Comparison of ENCODE assay signal across 10 cellular contexts in genomic region chr5:172782169-172783039, GRCh38. TPM values are rescaled to one million over a fixed set of nuclear protein-coding genes. Genes with fewer than 3 reads are reported as not detected.
A peak's percentile ranks its signal among the peaks of the same experiment; 100 is the strongest.
DNase-seq lines count a peak whose midpoint lies in the region; ATAC-seq, FAIRE-seq and TF ChIP-seq lines count a peak whose summit lies in the region.
"Had no signal": no experiment of that assay in that cellular context is flagged by ENCODE, and none has a peak within 500 bp of the region (broad histone marks: within the 10 kb centered on the region; RNA-seq: fewer than 3 reads in every experiment).

No MANE protein-coding gene starts in this region.

- FAIRE-seq in endothelial cell of umbilical vein (lab: Jason Lieb, UNC), result peak; percentile 59

- no peak overlapping the region for H2AFZ ChIP-seq in endothelial cell of umbilical vein (ENCODE audit: low read depth, low read length)
- no peak overlapping the region for H2AFZ ChIP-seq in smooth muscle cell (ENCODE audit: low read depth)

- no peaks in the 10 kb centered on the region for H3K79me2 ChIP-seq in endothelial cell of umbilical vein (ENCODE audit: control insufficient read depth, insufficient read depth, low read length)
- H3K79me2 ChIP-seq in smooth muscle cell (ENCODE audit: low read depth), result no peaks in the 10 kb centered on the region

- ATAC-seq in HG02763 (IDR thresholded peaks at IDR 0.05; ENCODE audit: unreplicated experiment), result no peak

- TF ChIP-seq POLR2A in endothelial cell of umbilical vein (IDR thresholded peaks at IDR 0.05; ENCODE audit: low read depth, low read length), result no peak
- TF ChIP-seq POLR2A in tibial nerve (IDR thresholded peaks at IDR 0.05), result no peak

- TF ChIP-seq CTCF in endothelial cell of umbilical vein (IDR thresholded peaks at IDR 0.05; ENCODE audit: extremely low read depth in 1 of 2, insufficient read depth in 1 of 2, low read depth in 1 of 2, low read length in 2 of 2), result no peak
- no peak for TF ChIP-seq CTCF in smooth muscle cell (IDR thresholded peaks at IDR 0.05; ENCODE audit: borderline replicate concordance, insufficient read depth, poor library complexity, severe bottlenecking)
- no peak for TF ChIP-seq CTCF in tibial nerve (IDR thresholded peaks at IDR 0.05)

- dilution Hi-C loops in endothelial cell of umbilical vein (cut with MboI; ENCODE audit: extremely low pct_ligation_motif_present, low sequenced_read_pairs), result no loop called here

- H3K27me3 ChIP-seq in endothelial cell of umbilical vein (ENCODE audit: control insufficient read depth in 2 of 2, insufficient read depth in 2 of 2, low read length in 2 of 2) (no peaks in the 10 kb centered on the region), smooth muscle cell (ENCODE audit: low read depth) (no peaks in the 10 kb centered on the region), tibial nerve (no peaks in the 10 kb centered on the region)

- H3K9me3 ChIP-seq in endothelial cell of umbilical vein (replicated peaks; ENCODE audit: control insufficient read depth, insufficient read depth, low read length) (no peaks in the 10 kb centered on the region), smooth muscle cell (replicated peaks; ENCODE audit: low read depth) (no peaks in the 10 kb centered on the region), tibial nerve (no peaks in the 10 kb centered on the region)

- POLR2A ChIA-PET in endothelial cell of umbilical vein (lab: Charles Lee), result no interaction called here

- H3F3A ChIP-seq in smooth muscle cell (ENCODE audit: low read depth), result peaks cover 2% of the 10 kb centered on the region

- peak overlapping the region; percentile 5 for H3K27ac ChIP-seq in endothelial cell of umbilical vein (ENCODE audit: insufficient read depth, low read depth, low read length)
- H3K27ac ChIP-seq in smooth muscle cell (ENCODE audit: low read depth), result peak overlapping the region; percentile 40
- no peak overlapping the region for H3K27ac ChIP-seq in tibial nerve

- intact Hi-C loops in endothelial cell of umbilical vein (cut with micrococcal nuclease), result no loop called here

- peak; percentile 23 for DNase-seq in SIG-M5 treated with dmso at 0.1 percent for 504 hours (lab: John Stamatoyannopoulos, UW; ENCODE audit: unreplicated experiment)
- DNase-seq in SIG-M5 (lab: John Stamatoyannopoulos, UW), result no peak
- DNase-seq in NCI-H524 (lab: John Stamatoyannopoulos, UW), result peak; percentile 63 to 93
- DNase-seq in endothelial cell of umbilical vein (ENCODE audit: low read depth, low spot score), result peak; percentile 38
- no peak for DNase-seq in smooth muscle cell (lab: John Stamatoyannopoulos, UW; ENCODE audit: unreplicated experiment)
- no peak for DNase-seq in tibial nerve (ENCODE audit: low spot score in 2 of 2)
- no peak for DNase-seq in NCI-H345 treated with DMSO at 0.1 percent for 48 hours (lab: John Stamatoyannopoulos, UW; ENCODE audit: unreplicated experiment)
- DNase-seq: central memory CD4-positive, alpha-beta T cell; Kasumi-1 had no signal

- H3K4me2 ChIP-seq in endothelial cell of umbilical vein (ENCODE audit: insufficient read depth, low read length) (no peak overlapping the region), smooth muscle cell (peak overlapping the region; percentile 12)

- H3K9ac ChIP-seq in endothelial cell of umbilical vein (replicated peaks; ENCODE audit: extremely low read depth, insufficient read depth, low read length), result no peak overlapping the region
- H3K9ac ChIP-seq in smooth muscle cell (ENCODE audit: low read depth), result no peak overlapping the region

- no TSS peak for BruUV-seq in endothelial cell of umbilical vein (replicated peaks; lab: Mats Ljungman, UMichigan)

- no peaks in the 10 kb centered on the region for H3K36me3 ChIP-seq in endothelial cell of umbilical vein (ENCODE audit: control insufficient read depth in 2 of 2, extremely low read depth in 1 of 2, insufficient read depth in 2 of 2, low read length in 2 of 2)
- no peaks in the 10 kb centered on the region for H3K36me3 ChIP-seq in smooth muscle cell (ENCODE audit: low read depth)
- H3K36me3 ChIP-seq in tibial nerve, result no peaks in the 10 kb centered on the region

- CTCF ChIA-PET in endothelial cell of umbilical vein (lab: Charles Lee), result interaction anchor here (1.1 to 1.7 kb wide), 2 partner anchors 10 to 12 kb away, joined by 4 to 6 read pairs; partner anchors contain the start of gene DUSP1

- H3K4me3 ChIP-seq in endothelial cell of umbilical vein (replicated peaks in 1 of 3; ENCODE audit: insufficient read depth in 1 of 3, low read depth in 1 of 3, low read length in 3 of 3) (no peak overlapping the region), smooth muscle cell (no peak overlapping the region), tibial nerve (no peak overlapping the region)

- H3K9me1 ChIP-seq in endothelial cell of umbilical vein (replicated peaks; ENCODE audit: control insufficient read depth, extremely low read depth, insufficient read depth, low read length), result no peaks in the 10 kb centered on the region

- H3K4me1 ChIP-seq in endothelial cell of umbilical vein (ENCODE audit: control insufficient read depth, extremely low read depth, insufficient read depth, low read length) (peaks cover 18% of the 10 kb centered on the region), smooth muscle cell (ENCODE audit: low read depth) (peaks cover 6% of the 10 kb centered on the region), tibial nerve (peaks cover 0 to 13% (median 10%) of the 10 kb centered on the region in 4 donors)

- 86% methylated on average over 7 of the region's 7 CpGs for WGBS in smooth muscle cell (ENCODE audit: low lambda C conversion rate)
- WGBS in tibial nerve, 2 donors, result 87 to 88% methylated on average over 7 of the region's 7 CpGs

- H4K20me1 ChIP-seq in endothelial cell of umbilical vein (replicated peaks; ENCODE audit: control insufficient read depth, extremely low read depth, insufficient read depth, low read length) (no peaks in the 10 kb centered on the region), smooth muscle cell (ENCODE audit: low read depth) (no peaks in the 10 kb centered on the region)

- no peak for TF ChIP-seq EP300 in tibial nerve (IDR thresholded peaks at IDR 0.05)

TF ChIP-seq in endothelial cell of umbilical vein, 7 proteins besides CTCF, POLR2A, EP300 and RAD21:
- peak; percentile 60 for TF ChIP-seq FOS (IDR thresholded peaks at IDR 0.05; ENCODE audit: borderline replicate concordance, insufficient read depth, low read length)
- TF ChIP-seq GATA2 (IDR thresholded peaks at IDR 0.05; ENCODE audit: insufficient read depth, insufficient read length, low read depth, low read length), result peak; percentile 78
- TF ChIP-seq MYC (IDR thresholded peaks at IDR 0.05; ENCODE audit: low read depth, low read length), result no peak
- peak; percentile 57 for TF ChIP-seq JUN (IDR thresholded peaks at IDR 0.05; ENCODE audit: borderline replicate concordance, insufficient read depth, insufficient read length, low read depth)

RNA-seq across cellular contexts. Expression of gene DUSP1, which starts 11.4 kb away (rescaled TPM):
- total RNA-seq in endothelial cell of umbilical vein (36.1 and 46.5 TPM in 2 replicates), smooth muscle cell (751 and 817 TPM in 2 replicates), tibial nerve (1,000 to 10,000 TPM; 1,787 to 2,412 (median 1,885) TPM)
- polyA plus RNA-seq in endothelial cell of umbilical vein (157 and 196 TPM in 2 replicates), smooth muscle cell (656 and 995 TPM in 2 replicates)
- 146 and 177 TPM in 2 replicates for polyA plus RNA-seq in endothelial cell of umbilical vein (2011; cell fraction: cytosol; rRNA removed)
- 244 and 322 TPM in 2 replicates for polyA plus RNA-seq in endothelial cell of umbilical vein (2011; cell fraction: nucleus; rRNA removed)
- polyA plus RNA-seq in endothelial cell of umbilical vein (2012), result 129 and 131 TPM in 2 replicates
- polyA minus RNA-seq in endothelial cell of umbilical vein, result 107 and 126 TPM in 2 replicates
- polyA minus RNA-seq in endothelial cell of umbilical vein (2011; cell fraction: cytosol; rRNA and poly(A)+ RNA removed), result 130 TPM
- polyA minus RNA-seq in endothelial cell of umbilical vein (2011; cell fraction: nucleus; rRNA and poly(A)+ RNA removed), result 151 and 252 TPM in 2 replicates

RNA-seq across cellular contexts. Expression of gene ERGIC1, which starts 51.6 kb away (rescaled TPM):
- total RNA-seq in endothelial cell of umbilical vein (105 and 118 TPM in 2 replicates), smooth muscle cell (135 and 140 TPM in 2 replicates), tibial nerve (100 to 1,000 TPM in 2 of 4 donors, 10 to 100 TPM in 2; 60.9 to 123 (median 99.3) TPM)
- polyA plus RNA-seq in endothelial cell of umbilical vein (109 and 115 TPM in 2 replicates), smooth muscle cell (33.2 and 38.2 TPM in 2 replicates)
- polyA plus RNA-seq in endothelial cell of umbilical vein (2011; cell fraction: cytosol; rRNA removed), result 84.9 and 98.4 TPM in 2 replicates
- polyA plus RNA-seq in endothelial cell of umbilical vein (2011; cell fraction: nucleus; rRNA removed), result 63.2 and 75.9 TPM in 2 replicates
- 101 and 105 TPM in 2 replicates for polyA plus RNA-seq in endothelial cell of umbilical vein (2012)
- polyA minus RNA-seq in endothelial cell of umbilical vein, result 189 and 212 TPM in 2 replicates
- 41.4 TPM for polyA minus RNA-seq in endothelial cell of umbilical vein (2011; cell fraction: cytosol; rRNA and poly(A)+ RNA removed)
- polyA minus RNA-seq in endothelial cell of umbilical vein (2011; cell fraction: nucleus; rRNA and poly(A)+ RNA removed), result 62.9 and 76.6 TPM in 2 replicates

Comparison
In these comparisons a context has a peak if more than half of its experiments do, and no peak if none do; other contexts are left out.
1. DNase-seq: peak in SIG-M5 treated with dmso at 0.1 percent for 504 hours (single experiment), NCI-H524 (2 of 2) and endothelial cell of umbilical vein (single experiment); none in SIG-M5 (single experiment), smooth muscle cell (single experiment), tibial nerve (0 of 2) and NCI-H345 treated with DMSO at 0.1 percent for 48 hours (single experiment).
2. H3K27ac ChIP-seq: peak in endothelial cell of umbilical vein (single experiment) and smooth muscle cell (single experiment); none in tibial nerve (0 of 4).
3. RNA of gene DUSP1, which starts 11.4 kb away (total RNA-seq): 1,787 to 2,412 TPM in tibial nerve and 751 to 817 TPM in smooth muscle cell; 36.1 to 46.5 TPM in endothelial cell of umbilical vein; every median in the first group is over 10 times any median in the second.